In the genomic region with DNA sequence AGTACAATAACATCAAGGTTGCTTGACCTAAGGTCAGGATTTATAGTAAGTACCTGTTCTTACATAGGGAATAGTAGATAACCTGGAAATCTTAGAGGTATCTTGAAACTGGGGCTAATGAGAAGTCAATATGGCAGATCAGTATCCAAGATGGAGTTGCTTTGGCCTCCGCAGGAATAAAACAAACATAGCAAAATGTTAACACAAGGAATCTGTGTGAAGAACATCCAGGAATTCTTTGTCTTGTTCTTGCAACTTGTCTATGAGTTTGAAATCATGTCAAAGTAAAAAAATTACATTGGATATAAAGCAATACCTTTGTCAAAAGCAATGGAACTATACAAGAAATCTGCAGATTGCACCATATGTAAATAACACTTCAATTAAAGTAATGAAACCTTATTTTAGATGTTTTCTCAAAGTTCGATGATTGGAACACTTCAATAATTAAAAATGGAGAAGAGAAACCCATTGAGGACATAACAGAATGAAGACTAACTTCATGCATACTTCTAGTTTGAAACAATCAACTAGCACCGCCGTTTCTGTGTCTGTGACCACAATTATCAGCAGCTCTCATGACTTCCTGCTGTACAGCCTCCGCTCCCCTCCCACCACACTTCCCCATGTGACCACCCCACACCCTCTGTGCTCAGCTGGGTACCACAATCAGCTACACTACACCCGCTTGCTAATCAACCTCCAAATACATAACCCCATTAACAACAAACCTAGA, we compare ENCODE assay signal across 8 cellular contexts. TPM values are rescaled to one million over a fixed set of nuclear protein-coding genes. Genes with fewer than 3 reads are reported as not detected.
DNase-seq lines count a peak whose midpoint lies in the region; FAIRE-seq and TF ChIP-seq lines count a peak whose summit lies in the region.

No MANE protein-coding gene starts in this region.

- H3K4me1 Mint-ChIP-seq in activated naive CD4-positive, alpha-beta T cell treated with anti-CD3 and anti-CD28 coated beads, Interleukin-2, amount 10 ng/mL, durations not matched to agents 7 days and 5 days, result peaks cover 18% of the 10 kb centered on the region

- in situ Hi-C loops in GM23248 (cut with MboI), result no loop called here

- H2AFZ ChIP-seq in GM23248, result no peak overlapping the region

- no peaks in the 10 kb centered on the region for H3K36me3 Mint-ChIP-seq in activated naive CD4-positive, alpha-beta T cell treated with anti-CD3 and anti-CD28 coated beads, Interleukin-2, amount 10 ng/mL, durations not matched to agents 7 days and 5 days

- H3K9ac ChIP-seq in GM23248, result no peak overlapping the region

- H3K4me3 Mint-ChIP-seq in activated naive CD4-positive, alpha-beta T cell treated with anti-CD3 and anti-CD28 coated beads, Interleukin-2, amount 10 ng/mL, durations not matched to agents 7 days and 5 days, result no peak overlapping the region

- H3K27me3 Mint-ChIP-seq in activated naive CD4-positive, alpha-beta T cell treated with anti-CD3 and anti-CD28 coated beads, Interleukin-2, amount 10 ng/mL, durations not matched to agents 7 days and 5 days, result no peaks in the 10 kb centered on the region

- DNase-seq in GM18507 (ENCODE audit: extremely low spot score, insufficient read length, low read depth) (peak; percentile 40), NAMALWA (ENCODE audit: low spot score) (peak; percentile 56), SHP77 (lab: John Stamatoyannopoulos, UW) (no peak), GM23248 (no peak), HT-29 (ENCODE audit: low spot score) (no peak)
- DNase-seq in activated naive CD4-positive, alpha-beta T cell treated with anti-CD3 and anti-CD28 coated beads, Interleukin-2, amount 10 ng/mL, durations not matched to agents 7 days and 5 days, result peak; percentile 68
- peak; percentile 6 for DNase-seq in stimulated activated CD8-positive, alpha-beta memory T cell treated with anti-CD3 and anti-CD28 coated beads, Interleukin-7, amount 100 ng/mL, for 24 hours (ENCODE audit: low read depth)

- POLR2A ChIA-PET in HEK293 (lab: Yijun Ruan, JAX), result no interaction called here

- H3K4me3 ChIP-seq in HEK293 (ENCODE audit: low read depth, low read length), result no peak overlapping the region
- no peak overlapping the region for H3K4me3 ChIP-seq in GM23248

- no peaks in the 10 kb centered on the region for H3K79me2 ChIP-seq in GM23248 (ENCODE audit: insufficient read depth)

- H3K36me3 ChIP-seq in HEK293 (ENCODE audit: control insufficient read depth in 2 of 2, insufficient read depth in 1 of 2, low read length in 2 of 2) (no peaks in the 10 kb centered on the region), GM23248 (ENCODE audit: low read depth) (no peaks in the 10 kb centered on the region)

- no peaks in the 10 kb centered on the region for H3K4me1 ChIP-seq in HEK293 (ENCODE audit: control insufficient read depth, insufficient read depth, low read length)
- no peaks in the 10 kb centered on the region for H3K4me1 ChIP-seq in GM23248 (ENCODE audit: insufficient read depth)

- no peaks in the 10 kb centered on the region for H4K20me1 ChIP-seq in GM23248 (ENCODE audit: insufficient read depth)

- H3K9me3 ChIP-seq in HEK293 (ENCODE audit: control insufficient read depth, insufficient read depth, low read depth, low read length), result no peaks in the 10 kb centered on the region
- H3K9me3 ChIP-seq in GM23248 (ENCODE audit: low read depth), result no peaks in the 10 kb centered on the region

- no peaks in the 10 kb centered on the region for H3F3A ChIP-seq in GM23248 (ENCODE audit: insufficient read depth)

- H3K27ac ChIP-seq in HEK293 (ENCODE audit: extremely low read depth, low read depth, low read length), result no peak overlapping the region
- no peak overlapping the region for H3K27ac ChIP-seq in GM23248

- peak overlapping the region; percentile 3 for H3K27ac Mint-ChIP-seq in activated naive CD4-positive, alpha-beta T cell treated with anti-CD3 and anti-CD28 coated beads, Interleukin-2, amount 10 ng/mL, durations not matched to agents 7 days and 5 days

- no peak for TF ChIP-seq CTCF in HEK293 (tag by site-specific recombination; IDR thresholded peaks at IDR 0.05)

- no peaks in the 10 kb centered on the region for H3K9me3 Mint-ChIP-seq in activated naive CD4-positive, alpha-beta T cell treated with anti-CD3 and anti-CD28 coated beads, Interleukin-2, amount 10 ng/mL, durations not matched to agents 7 days and 5 days

- no peaks in the 10 kb centered on the region for H3K9me2 ChIP-seq in GM23248 (ENCODE audit: insufficient read depth)

- whole genome bisulfite sequencing in GM23248 (ENCODE audit: low coverage in 1 of 2, low lambda C conversion rate in 2 of 2, missing lambda C conversion rate in 2 of 2), 2 experiments, result 89 to 90% methylated on average over 6 of the region's 6 CpGs

- FAIRE-seq in GM18507 (lab: Jason Lieb, UNC), result peak; percentile 91

- no peak overlapping the region for H3K4me2 ChIP-seq in GM23248 (ENCODE audit: unreplicated experiment)

- H3K27me3 ChIP-seq in GM23248 (replicated peaks; ENCODE audit: insufficient read depth), result no peaks in the 10 kb centered on the region

- CTCF ChIA-PET in HEK293 (lab: Yijun Ruan, JAX), result no interaction called here
- CTCF ChIA-PET in activated naive CD4-positive, alpha-beta T cell treated with anti-CD3 and anti-CD28 coated beads, Interleukin-2, amount 10 ng/mL, durations not matched to agents 7 days and 5 days (lab: Charles Lee), result no interaction called here

TF ChIP-seq in HEK293, 187 proteins besides CTCF, POLR2A, EP300 and RAD21:
- 0 out of 2 replicates have a peak, but pooled peaks have one; percentile 48 for TF ChIP-seq EGR2 (tag by site-specific recombination; IDR thresholded peaks at IDR 0.05; ENCODE audit: low read depth)
- no peak for TF ChIP-seq PRDM1 (tag by site-specific recombination; IDR thresholded peaks at IDR 0.05)
- 0 out of 2 replicates have a peak, but pooled peaks have one; percentile 27 for TF ChIP-seq ZFHX2 (tag by site-specific recombination; conservative IDR thresholded peaks at IDR 0.05)
- TF ChIP-seq SALL2 (tag by site-specific recombination; IDR thresholded peaks at IDR 0.05; ENCODE audit: borderline replicate concordance), result no peak
- no peak for TF ChIP-seq GLI4 (tag by site-specific recombination; IDR thresholded peaks at IDR 0.05)
- TF ChIP-seq ZBTB1 (tag by site-specific recombination; IDR thresholded peaks at IDR 0.05), result no peak

RNA-seq across cellular contexts. Expression of a gene that starts 27.6 kb away (rescaled TPM):
- total RNA-seq in GM23248 (2014; rRNA removed; shearing (Covaris generic)), result 3.0 and 6.1 TPM in 2 replicates
- 23.4 and 26.2 TPM in 2 replicates for polyA plus RNA-seq in GM23248 (2016; fragmentation: Nextera tagmentation; extraction: Ambion mirVana)
- 0.25 and 2.8 TPM in 2 replicates for total RNA-seq in HT-29 (2014; rRNA removed; shearing (Covaris generic))

RNA-seq across cellular contexts. Expression of a gene that starts 27.8 kb away (rescaled TPM):
- 41.6 and 55.0 TPM in 2 replicates for total RNA-seq in GM23248 (2014; rRNA removed; shearing (Covaris generic))
- polyA plus RNA-seq in GM23248 (2016; fragmentation: Nextera tagmentation; extraction: Ambion mirVana), result 199 and 208 TPM in 2 replicates
- 152 and 179 TPM in 2 replicates for total RNA-seq in HT-29 (2014; rRNA removed; shearing (Covaris generic))

Comparison
In these comparisons a context has a peak if more than half of its experiments do, and no peak if none do; other contexts are left out.
1. DNase-seq: peak in GM18507 (single experiment), NAMALWA (single experiment), activated naive CD4-positive, alpha-beta T cell treated with anti-CD3 and anti-CD28 coated beads, Interleukin-2, amount 10 ng/mL, durations not matched to agents 7 days and 5 days (single experiment) and stimulated activated CD8-positive, alpha-beta memory T cell treated with anti-CD3 and anti-CD28 coated beads, Interleukin-7, amount 100 ng/mL, for 24 hours (single experiment); none in SHP77 (0 of 2), GM23248 (single experiment) and HT-29 (single experiment).